ENCODE assay signal across 15 cellular contexts in the genomic region with DNA sequence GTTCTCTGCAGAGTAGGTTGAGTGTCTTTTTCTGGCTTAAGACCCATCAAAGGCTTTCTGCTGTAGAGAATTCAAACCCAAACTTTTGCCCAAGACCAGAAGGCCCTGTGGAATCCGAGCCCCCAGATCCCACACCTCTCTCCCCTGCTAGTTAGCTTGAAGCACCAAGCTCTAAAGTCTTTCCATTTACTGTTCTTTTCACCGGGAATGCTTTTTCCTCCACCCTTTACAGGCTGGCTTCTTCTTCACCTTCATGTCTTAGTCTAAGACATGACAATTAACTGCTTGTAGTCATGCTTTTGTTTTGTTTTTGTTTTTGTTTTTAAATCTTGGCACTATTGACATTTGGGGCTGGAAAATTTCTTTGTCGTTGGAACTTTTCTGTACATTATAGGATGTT. TPM values are rescaled to one million over a fixed set of nuclear protein-coding genes. Genes with fewer than 3 reads are reported as not detected.
DNase-seq lines count a peak whose midpoint lies in the region; ATAC-seq, FAIRE-seq and TF ChIP-seq lines count a peak whose summit lies in the region.
"Had no signal": no experiment of that assay in that cellular context is flagged by ENCODE, and none has a peak within 500 bp of the region (broad histone marks: within the 10 kb centered on the region; RNA-seq: fewer than 3 reads in every experiment).

No MANE protein-coding gene starts in this region.

- FAIRE-seq in small intestine (lab: Jason Lieb, UNC): no peak
- FAIRE-seq: A549 had no signal

- TF ChIP-seq CTCF in hepatocyte (IDR thresholded peaks at IDR 0.05; ENCODE audit: poor library complexity): no peak
- TF ChIP-seq CTCF in right lobe of liver (IDR thresholded peaks at IDR 0.05): no peak
- TF ChIP-seq CTCF in PC-3 (conservative IDR thresholded peaks at IDR 0.05; ENCODE audit: low read depth, low read length): no peak
- TF ChIP-seq CTCF in lower lobe of right lung (IDR thresholded peaks at IDR 0.05): no peak

- H3K36me3 ChIP-seq in hepatocyte (replicated peaks; ENCODE audit: insufficient read depth, low read depth): no peaks in the 10 kb centered on the region
- H3K36me3 ChIP-seq in right lobe of liver: no peaks in the 10 kb centered on the region
- H3K36me3 ChIP-seq in small intestine (ENCODE audit: control insufficient read depth in 2 of 2, insufficient read depth in 2 of 2, low read length in 2 of 2): no peaks in the 10 kb centered on the region
- no peaks in the 10 kb centered on the region for H3K36me3 ChIP-seq in PC-3 (ENCODE audit: low read depth, low read length)
- H3K36me3 ChIP-seq in lower lobe of right lung: no peaks in the 10 kb centered on the region
- H3K36me3 ChIP-seq: BE2C had no signal

- H3K27ac ChIP-seq in hepatocyte (peak overlapping the region; percentile 67), right lobe of liver (peak overlapping the region in 2 of 3 donors; percentile 34 to 63), small intestine (ENCODE audit: low read depth in 1 of 2, low read length in 1 of 2) (peak overlapping the region; percentile 12 to 49), PC-3 (ENCODE audit: low read length) (no peak overlapping the region), lower lobe of right lung (no peak overlapping the region)
- H3K27ac ChIP-seq: A549, C4-2B had no signal

- peaks cover 27% of the 10 kb centered on the region for H3K4me1 ChIP-seq in hepatocyte (ENCODE audit: insufficient read depth)
- H3K4me1 ChIP-seq in right lobe of liver: peaks cover 0 to 86% (median 21%) of the 10 kb centered on the region in 4 donors
- H3K4me1 ChIP-seq in small intestine (ENCODE audit: control insufficient read depth in 2 of 2, insufficient read depth in 1 of 2, low read depth in 1 of 2, low read length in 1 of 2): peaks cover 15 to 19% of the 10 kb centered on the region in 2 donors
- no peaks in the 10 kb centered on the region for H3K4me1 ChIP-seq in PC-3 (ENCODE audit: insufficient read depth, low read length)
- H3K4me1 ChIP-seq in lower lobe of right lung: peaks cover 26% of the 10 kb centered on the region
- H3K4me1 ChIP-seq: A549, BE2C had no signal

- no peaks in the 10 kb centered on the region for H3K9me3 ChIP-seq in hepatocyte (ENCODE audit: low read depth)
- no peaks in the 10 kb centered on the region for H3K9me3 ChIP-seq in right lobe of liver
- H3K9me3 ChIP-seq in small intestine (ENCODE audit: control insufficient read depth, low read depth): no peaks in the 10 kb centered on the region
- no peaks in the 10 kb centered on the region for H3K9me3 ChIP-seq in PC-3 (ENCODE audit: low read length)
- no peaks in the 10 kb centered on the region for H3K9me3 ChIP-seq in lower lobe of right lung
- H3K9me3 ChIP-seq: A549, BE2C had no signal

- H3K4me3 ChIP-seq in hepatocyte (no peak overlapping the region), right lobe of liver (no peak overlapping the region), small intestine (ENCODE audit: low read depth in 1 of 2, low read length in 2 of 2) (no peak overlapping the region), PC-3 (ENCODE audit: low read length) (no peak overlapping the region), lower lobe of right lung (no peak overlapping the region)
- H3K4me3 ChIP-seq: A549 had no signal

- no peaks in the 10 kb centered on the region for H3F3A ChIP-seq in PC-3 (ENCODE audit: low read length, unreplicated experiment)

- 52% methylated on average over 3 of the region's 3 CpGs for WGBS in hepatocyte (ENCODE audit: low lambda C conversion rate, missing lambda C conversion rate)
- WGBS in right lobe of liver (ENCODE audit: insufficient coverage, low coverage, low lambda C conversion rate, missing lambda C conversion rate): 19% methylated on average over 3 of the region's 3 CpGs
- WGBS in small intestine, 3 donors: 8 to 47% (median 18%) methylated on average over 3 of the region's 3 CpGs

- H2AFZ ChIP-seq in hepatocyte (no peak overlapping the region), PC-3 (ENCODE audit: low read length) (no peak overlapping the region)

- TF ChIP-seq POLR2A in right lobe of liver (IDR thresholded peaks at IDR 0.05): no peak

- ATAC-seq in right lobe of liver (peak in 1 of 4 donors; percentile 2), PC-3 (no peak), HG02970 (IDR thresholded peaks at IDR 0.05; ENCODE audit: low FRiP score, unreplicated experiment) (no peak), lower lobe of right lung (no peak)
- ATAC-seq: A549 had no signal

- DNase-seq in hepatocyte (ENCODE audit: low spot score) (no peak), right lobe of liver (no peak), small intestine (no peak), DMS53 (lab: John Stamatoyannopoulos, UW) (no peak), PC-3 (no peak), lower lobe of right lung (no peak)
- DNase-seq: BE2C; CD4-positive, alpha-beta memory T cell; GF-D8; HCEC 1CT; HFFc6 had no signal

- no TSS peak for BruUV-seq in PC-3 (replicated peaks; lab: Mats Ljungman, UMichigan)

- CTCF ChIA-PET in PC-3 (lab: Charles Lee): no interaction called here

- no peaks in the 10 kb centered on the region for H3K9me2 ChIP-seq in hepatocyte (replicated peaks; ENCODE audit: insufficient read depth)
- H3K9me2 ChIP-seq in PC-3 (replicated peaks; ENCODE audit: low read length): no peaks in the 10 kb centered on the region

- POLR2A ChIA-PET in PC-3 (lab: Charles Lee; ENCODE audit: unreplicated experiment): no interaction called here

- intact Hi-C loops in right lobe of liver (cut with DNase I) (no loop called here), PC-3 (cut with micrococcal nuclease) (no loop called here), lower lobe of right lung (cut with DNase I) (no loop called here)

- peak overlapping the region; percentile 54 for H3K4me2 ChIP-seq in hepatocyte
- H3K4me2 ChIP-seq in PC-3 (ENCODE audit: low read length): no peak overlapping the region
- H3K4me2 ChIP-seq: A549 had no signal

- H3K27me3 ChIP-seq in hepatocyte (no peaks in the 10 kb centered on the region), right lobe of liver (no peaks in the 10 kb centered on the region), small intestine (ENCODE audit: control insufficient read depth in 2 of 2, insufficient read depth in 2 of 2, low read length in 2 of 2) (peaks cover 0 to 2% of the 10 kb centered on the region in 2 donors), PC-3 (ENCODE audit: low read length) (no peaks in the 10 kb centered on the region), lower lobe of right lung (ENCODE audit: low read depth) (no peaks in the 10 kb centered on the region)
- H3K27me3 ChIP-seq: BE2C had no signal

- H3K9ac ChIP-seq in PC-3 (ENCODE audit: low read length): no peak overlapping the region

- H4K20me1 ChIP-seq in hepatocyte (ENCODE audit: insufficient read depth, poor library complexity, severe bottlenecking): no peaks in the 10 kb centered on the region
- H4K20me1 ChIP-seq in PC-3 (ENCODE audit: low read length): no peaks in the 10 kb centered on the region

- peaks cover 75% of the 10 kb centered on the region for H3K79me2 ChIP-seq in hepatocyte
- no peaks in the 10 kb centered on the region for H3K79me2 ChIP-seq in PC-3 (ENCODE audit: low read length)

RNA-seq across cellular contexts. Expression of a gene that starts 15.5 kb away (rescaled TPM):
- 75.6 and 76.7 TPM in 2 replicates for total RNA-seq in hepatocyte
- polyA plus RNA-seq in hepatocyte: 63.5 and 91.1 TPM in 2 replicates
- total RNA-seq in right lobe of liver: 100 to 1,000 TPM in 1 of 6 experiments, 10 to 100 TPM in 5; 65.2 to 144 (median 84.7) TPM
- 100 to 1,000 TPM; 119 to 250 (median 246) TPM for polyA plus RNA-seq in small intestine
- 3.1 and 5.2 TPM in 2 replicates for total RNA-seq in PC-3 (2014; rRNA removed)
- total RNA-seq in lower lobe of right lung: 2.9 TPM
- total RNA-seq: CD4-positive, alpha-beta memory T cell had no signal
- polyA plus RNA-seq: CD4-positive, alpha-beta memory T cell had no signal

RNA-seq across cellular contexts. Expression of a gene that starts 39.2 kb away (rescaled TPM):
- total RNA-seq in hepatocyte (not detected in 2 replicates), right lobe of liver (1 to 10 TPM; 3.4 to 5.9 (median 4.5) TPM), PC-3 (2014; rRNA removed) (not detected in 2 replicates), lower lobe of right lung (8.4 TPM)
- polyA plus RNA-seq in hepatocyte (0.04 TPM in 1 of 2 replicates, not detected in the other), small intestine (1 to 10 TPM; 1.6 to 6.0 (median 4.6) TPM)
- total RNA-seq: H4, HFFc6 had no signal

Comparison
In these comparisons a context has a peak if more than half of its experiments do, and no peak if none do; other contexts are left out.
1. H3K27ac ChIP-seq: peak in hepatocyte (single experiment), right lobe of liver (2 of 3) and small intestine (2 of 2); none in PC-3 (single experiment) and lower lobe of right lung (single experiment).
2. RNA of a gene that starts 15.5 kb away (total RNA-seq): 65.2 to 144 TPM in right lobe of liver and 75.6 to 76.7 TPM in hepatocyte; 3.1 to 5.2 TPM in PC-3 and 2.9 TPM in lower lobe of right lung (single experiment); every median in the first group is over 10 times any median in the second.